ENCODE assay signal across 1 cellular context in genomic region chr1:27489973-27490741, GRCh38.
TF ChIP-seq lines count a peak whose summit lies in the region.

TSS of gene WASF2 (minus strand) at chr1:27490167. CDS start at chr1:27428890, 61,277 bp downstream.

TF ChIP-seq in HepG2, 621 proteins besides CTCF, POLR2A, EP300 and RAD21 (continued from another document and continues in another):
- no peak for TF ChIP-seq NFAT5 (CRISPR knock-in tag; IDR thresholded peaks at IDR 0.05)
- no peak for TF ChIP-seq ZNF484 (CRISPR knock-in tag; IDR thresholded peaks at IDR 0.05; ENCODE audit: borderline replicate concordance, low read depth)
- peak; percentile 70; the same call in 1 of the 2 replicates for TF ChIP-seq KLF9 (CRISPR knock-in tag; IDR thresholded peaks at IDR 0.05; ENCODE audit: low read depth)
- peak; percentile 66; the same call in 1 of the 2 replicates for TF ChIP-seq ZSCAN30 (CRISPR knock-in tag; IDR thresholded peaks at IDR 0.05)
- TF ChIP-seq PREB (CRISPR knock-in tag; IDR thresholded peaks at IDR 0.05): no peak
- no peak; the same call in 1 of the 2 replicates for TF ChIP-seq NR0B2 (CRISPR knock-in tag; IDR thresholded peaks at IDR 0.05)
- peak; percentile 84 for TF ChIP-seq SPEN (CRISPR knock-in tag; IDR thresholded peaks at IDR 0.05; ENCODE audit: low read depth)
- TF ChIP-seq POLR2G (IDR thresholded peaks at IDR 0.05; ENCODE audit: low read depth, low read length): peak; percentile 93
- TF ChIP-seq ZBTB43 (CRISPR knock-in tag; conservative IDR thresholded peaks at IDR 0.05): no peak
- peak; percentile 71; the same call in 1 of the 2 replicates for TF ChIP-seq SMAD3 (CRISPR knock-in tag; IDR thresholded peaks at IDR 0.05)
- peak; percentile 95; the same call in 1 of the 2 replicates for TF ChIP-seq THAP9 (CRISPR knock-in tag; IDR thresholded peaks at IDR 0.05; ENCODE audit: borderline replicate concordance)
- TF ChIP-seq ZNF253 (CRISPR knock-in tag; IDR thresholded peaks at IDR 0.05; ENCODE audit: borderline replicate concordance): no peak
- no peak for TF ChIP-seq ZNF615 (CRISPR knock-in tag; IDR thresholded peaks at IDR 0.05; ENCODE audit: borderline replicate concordance)
- no peak for TF ChIP-seq TCF7L2 (IDR thresholded peaks at IDR 0.05; ENCODE audit: low read depth, low read length)
- no peak; the same call in none of the 2 replicates for TF ChIP-seq RXRA (CRISPR knock-in tag; IDR thresholded peaks at IDR 0.05)
- no peak for TF ChIP-seq FOXO4 (CRISPR knock-in tag; conservative IDR thresholded peaks at IDR 0.05)
- TF ChIP-seq ZBTB20 (CRISPR knock-in tag; IDR thresholded peaks at IDR 0.05; ENCODE audit: borderline replicate concordance, low read depth): no peak; the same call in 1 of the 2 replicates
- TF ChIP-seq SIX1 (CRISPR knock-in tag; IDR thresholded peaks at IDR 0.05; ENCODE audit: borderline replicate concordance): no peak
- peak; percentile 93 for TF ChIP-seq BHLHE40 (IDR thresholded peaks at IDR 0.05; ENCODE audit: low read length)
- no peak for TF ChIP-seq ZNF251 (CRISPR knock-in tag; IDR thresholded peaks at IDR 0.05)
- no peak for TF ChIP-seq EED (CRISPR knock-in tag; IDR thresholded peaks at IDR 0.05)
- TF ChIP-seq AKNA (CRISPR knock-in tag; IDR thresholded peaks at IDR 0.05; ENCODE audit: borderline replicate concordance): no peak
- no peak; the same call in 1 of the 2 replicates for TF ChIP-seq AFF4 (CRISPR knock-in tag; IDR thresholded peaks at IDR 0.05)
- TF ChIP-seq ZNF326 (CRISPR knock-in tag; IDR thresholded peaks at IDR 0.05; ENCODE audit: borderline replicate concordance): no peak
- TF ChIP-seq CSRNP1 (CRISPR knock-in tag; IDR thresholded peaks at IDR 0.05): peak; percentile 63; the same call in 1 of the 2 replicates
- peak; percentile 88; the same call in 1 of the 2 replicates for TF ChIP-seq FOXK1 (CRISPR knock-in tag; IDR thresholded peaks at IDR 0.05; ENCODE audit: borderline replicate concordance, low read depth)
- no peak for TF ChIP-seq SRSF4 (IDR thresholded peaks at IDR 0.05; ENCODE audit: low read depth, low read length, poor library complexity, severe bottlenecking)
- no peak for TF ChIP-seq ZNF776 (CRISPR knock-in tag; IDR thresholded peaks at IDR 0.05)
- TF ChIP-seq RBFOX2 (IDR thresholded peaks at IDR 0.05; ENCODE audit: low read depth, low read length): peak; percentile 94
